ENCODE assay signal across 18 cellular contexts in genomic region chr20:10812738-10813327, GRCh38.
"Had no signal": no experiment of that assay in that cellular context is flagged by ENCODE, and none has a peak within 500 bp of the region (broad histone marks: within the 10 kb centered on the region; RNA-seq: fewer than 3 reads in every experiment).

No MANE protein-coding gene starts in this region.

- H3K4me3 ChIP-seq: dorsolateral prefrontal cortex, gastroesophageal sphincter, left ventricle myocardium inferior, stomach had no signal

- H3K27me3 ChIP-seq: dorsolateral prefrontal cortex, gastroesophageal sphincter, stomach had no signal

- H3K36me3 Mint-ChIP-seq: immature natural killer cell, type B pancreatic cell had no signal

- H3K9me3 Mint-ChIP-seq: immature natural killer cell, type B pancreatic cell had no signal

- H3K4me3 Mint-ChIP-seq: immature natural killer cell; naive thymus-derived CD4-positive, alpha-beta T cell; nephron progenitor cell; type B pancreatic cell had no signal

- H3K4me1 ChIP-seq: gastroesophageal sphincter, left ventricle myocardium inferior, stomach had no signal

- ATAC-seq: gastroesophageal sphincter; left cardiac atrium; naive thymus-derived CD4-positive, alpha-beta T cell; sciatic nerve had no signal

- H3K9me3 ChIP-seq: gastroesophageal sphincter, left ventricle myocardium inferior, stomach had no signal

- DNase-seq: cortex of kidney; dorsolateral prefrontal cortex; effector CD8-positive, alpha-beta T cell; glutamatergic neuron; immature natural killer cell; kidney; left cardiac atrium; left ventricle myocardium inferior; mesendoderm; naive thymus-derived CD4-positive, alpha-beta T cell; nephron progenitor cell; stimulated activated CD4-positive, alpha-beta T cell treated with anti-CD3 and anti-CD28 coated beads, Interleukin-2, amount 100 ng/mL, for 24 hours; stimulated activated naive CD4-positive, alpha-beta T cell; stomach; substantia nigra had no signal

- H3K27ac Mint-ChIP-seq: immature natural killer cell; naive thymus-derived CD4-positive, alpha-beta T cell; nephron progenitor cell; type B pancreatic cell had no signal

- H3K27ac ChIP-seq: dorsolateral prefrontal cortex, gastroesophageal sphincter, left ventricle myocardium inferior, stomach had no signal

- H3K4me1 Mint-ChIP-seq: immature natural killer cell; naive thymus-derived CD4-positive, alpha-beta T cell had no signal

- H3K36me3 ChIP-seq: gastroesophageal sphincter, left ventricle myocardium inferior, stomach had no signal
